2 cellular contexts compared by ENCODE assay signal in the genomic region with DNA sequence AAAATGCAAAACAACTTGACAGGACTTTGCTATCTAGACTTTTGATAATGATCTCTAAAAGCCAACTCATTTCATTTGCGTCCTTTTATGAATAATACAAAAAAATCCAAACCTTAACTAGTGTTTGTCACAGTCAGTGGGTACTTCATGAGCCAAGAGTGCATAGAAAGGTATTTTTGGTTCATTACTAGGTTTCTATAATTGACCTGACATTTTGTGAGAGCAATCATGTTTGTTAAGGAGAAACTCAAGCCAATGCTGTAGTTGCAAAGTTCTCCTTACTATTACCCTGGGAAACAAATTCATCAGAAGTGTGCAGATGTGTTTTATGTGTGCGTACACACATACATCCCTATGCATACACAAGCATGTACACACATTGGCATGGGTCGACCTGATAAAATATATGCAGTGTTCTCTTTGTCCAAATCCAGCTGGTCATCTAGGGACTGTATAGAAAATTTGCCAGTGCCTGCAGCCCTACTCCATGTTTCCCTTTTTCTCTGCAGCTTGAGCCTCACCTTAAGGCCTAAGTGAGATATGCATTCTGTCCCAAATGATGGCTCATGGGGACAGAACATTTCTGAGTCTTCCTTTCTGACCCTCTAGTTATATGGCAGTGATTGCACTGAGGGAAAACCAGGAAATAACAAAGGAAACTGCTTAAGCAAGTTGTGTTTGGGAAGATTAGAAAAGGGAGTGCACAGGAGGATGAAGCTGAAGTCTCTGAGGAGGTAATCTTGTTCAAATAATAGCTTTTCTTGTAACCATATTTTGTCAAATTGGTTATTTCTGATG.
TF ChIP-seq lines count a peak whose summit lies in the region.

No MANE protein-coding gene starts in this region.

TF ChIP-seq in IMR-90, 13 proteins besides CTCF, POLR2A, EP300 and RAD21:
- TF ChIP-seq, protein P1, sequence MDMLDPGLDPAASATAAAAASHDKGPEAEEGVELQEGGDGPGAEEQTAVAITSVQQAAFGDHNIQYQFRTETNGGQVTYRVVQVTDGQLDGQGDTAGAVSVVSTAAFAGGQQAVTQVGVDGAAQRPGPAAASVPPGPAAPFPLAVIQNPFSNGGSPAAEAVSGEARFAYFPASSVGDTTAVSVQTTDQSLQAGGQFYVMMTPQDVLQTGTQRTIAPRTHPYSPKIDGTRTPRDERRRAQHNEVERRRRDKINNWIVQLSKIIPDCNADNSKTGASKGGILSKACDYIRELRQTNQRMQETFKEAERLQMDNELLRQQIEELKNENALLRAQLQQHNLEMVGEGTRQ (IDR thresholded peaks at IDR 0.05; ENCODE audit: low read depth, low read length): no peak
- TF ChIP-seq FOS (IDR thresholded peaks at IDR 0.05; ENCODE audit: low read depth, low read length): no peak
- no peak for TF ChIP-seq CEBPB (IDR thresholded peaks at IDR 0.05; ENCODE audit: low read depth, low read length)
- TF ChIP-seq SMC3 (IDR thresholded peaks at IDR 0.05; ENCODE audit: low read depth, low read length): no peak
- TF ChIP-seq, protein P2, sequence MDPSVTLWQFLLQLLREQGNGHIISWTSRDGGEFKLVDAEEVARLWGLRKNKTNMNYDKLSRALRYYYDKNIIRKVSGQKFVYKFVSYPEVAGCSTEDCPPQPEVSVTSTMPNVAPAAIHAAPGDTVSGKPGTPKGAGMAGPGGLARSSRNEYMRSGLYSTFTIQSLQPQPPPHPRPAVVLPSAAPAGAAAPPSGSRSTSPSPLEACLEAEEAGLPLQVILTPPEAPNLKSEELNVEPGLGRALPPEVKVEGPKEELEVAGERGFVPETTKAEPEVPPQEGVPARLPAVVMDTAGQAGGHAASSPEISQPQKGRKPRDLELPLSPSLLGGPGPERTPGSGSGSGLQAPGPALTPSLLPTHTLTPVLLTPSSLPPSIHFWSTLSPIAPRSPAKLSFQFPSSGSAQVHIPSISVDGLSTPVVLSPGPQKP (IDR thresholded peaks at IDR 0.05; ENCODE audit: borderline replicate concordance, low read depth, low read length): no peak
- no peak for TF ChIP-seq NFE2L2 (IDR thresholded peaks at IDR 0.05; ENCODE audit: low read depth, low read length)
- TF ChIP-seq MAFK (IDR thresholded peaks at IDR 0.05; ENCODE audit: low read depth, low read length): no peak
- no peak for TF ChIP-seq RFX5 (IDR thresholded peaks at IDR 0.05; ENCODE audit: low read depth, low read length)

TF ChIP-seq in endothelial cell of umbilical vein, 7 proteins besides CTCF, POLR2A, EP300 and RAD21:
- TF ChIP-seq POLR2AphosphoS5 (IDR thresholded peaks at IDR 0.05; ENCODE audit: insufficient read depth, low read depth, low read length) (no peak), JUN (IDR thresholded peaks at IDR 0.05; ENCODE audit: borderline replicate concordance, insufficient read depth, insufficient read length, low read depth) (no peak), FOS (IDR thresholded peaks at IDR 0.05; ENCODE audit: borderline replicate concordance, insufficient read depth, low read length) (no peak)
- TF ChIP-seq, protein P3, sequence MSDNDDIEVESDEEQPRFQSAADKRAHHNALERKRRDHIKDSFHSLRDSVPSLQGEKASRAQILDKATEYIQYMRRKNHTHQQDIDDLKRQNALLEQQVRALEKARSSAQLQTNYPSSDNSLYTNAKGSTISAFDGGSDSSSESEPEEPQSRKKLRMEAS (IDR thresholded peaks at IDR 0.05; ENCODE audit: insufficient read depth, insufficient read length): no peak
